Comparison of ENCODE assay signal across 22 cellular contexts in the genomic region with DNA sequence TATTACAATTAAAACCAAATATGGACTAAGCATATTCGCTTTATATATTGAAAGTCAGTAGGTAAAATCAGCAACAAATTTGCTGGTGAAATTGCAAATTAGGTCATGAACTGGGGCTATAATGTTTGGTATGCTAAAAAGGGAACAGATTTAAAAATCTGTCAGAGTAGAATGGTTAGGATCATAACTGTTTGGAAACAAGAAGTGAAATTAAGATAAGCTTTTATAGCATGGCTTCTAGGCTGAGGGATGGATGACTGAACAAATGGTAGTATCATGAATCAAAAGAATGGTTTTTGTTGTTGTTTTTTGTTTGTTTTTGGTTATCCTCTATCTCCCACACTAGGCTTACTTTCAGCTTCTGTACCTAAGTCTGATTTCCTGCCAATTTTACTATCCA.
DNase-seq lines count a peak whose midpoint lies in the region; ATAC-seq and TF ChIP-seq lines count a peak whose summit lies in the region.
"Had no signal": no experiment of that assay in that cellular context is flagged by ENCODE, and none has a peak within 500 bp of the region (broad histone marks: within the 10 kb centered on the region; RNA-seq: fewer than 3 reads in every experiment).

No MANE protein-coding gene starts in this region.

- H3K79me2 ChIP-seq in ACC112 (ENCODE audit: control insufficient read depth, insufficient read depth, low read length, unreplicated experiment): no peaks in the 10 kb centered on the region

- H3K36me3 ChIP-seq in ACC112 (ENCODE audit: insufficient read depth, low read length): no peaks in the 10 kb centered on the region
- H3K36me3 ChIP-seq: ascending aorta had no signal

- H3K4me3 ChIP-seq in ACC112 (ENCODE audit: low read depth, low read length): no peak overlapping the region
- H3K4me3 ChIP-seq: ascending aorta had no signal

- H3K4me1 ChIP-seq in ACC112 (ENCODE audit: control insufficient read depth, insufficient read depth, low read length, unreplicated experiment): no peaks in the 10 kb centered on the region
- H3K4me1 ChIP-seq in foreskin keratinocyte: no peaks in the 10 kb centered on the region
- H3K4me1 ChIP-seq: ascending aorta had no signal

- no peak for TF ChIP-seq CTCF in foreskin keratinocyte (conservative IDR thresholded peaks at IDR 0.05)

- H3K27me3 ChIP-seq in ACC112 (ENCODE audit: insufficient read depth, low read length): no peaks in the 10 kb centered on the region
- H3K27me3 ChIP-seq in foreskin keratinocyte: no peaks in the 10 kb centered on the region
- H3K27me3 ChIP-seq: ascending aorta had no signal

- DNase-seq in OCI-M1 (lab: John Stamatoyannopoulos, UW) (peak; percentile 28), foreskin keratinocyte (no peak), NCI-H82 treated with DMSO at 0.1 percent for 48 hours (lab: John Stamatoyannopoulos, UW; ENCODE audit: unreplicated experiment) (no peak), CD1c-positive myeloid dendritic cell (ENCODE audit: extremely low spot score) (no peak), NCI-H524 treated with DMSO at 0.1 percent for 48 hours (lab: John Stamatoyannopoulos, UW) (no peak)
- DNase-seq: activated CD4-positive, alpha-beta T cell treated with anti-CD3 and anti-CD28 coated beads, Interleukin-2, amount 10 ng/mL, durations not matched to agents 24 days and 14 days; CD4-positive, CD25-positive, alpha-beta regulatory T cell; H7; hippocampal formation; midbrain; NCI-H1105; NCI-H2107; NCI-H526 treated with DMSO at 0.1 percent for 48 hours; right cardiac atrium; SK-N-SH; stimulated activated naive CD8-positive, alpha-beta T cell treated with anti-CD3 and anti-CD28 coated beads, Interleukin-15, amount 100 ng/mL, for 72 hours; T1000 had no signal

- ATAC-seq in GM19395 (IDR thresholded peaks at IDR 0.05; ENCODE audit: unreplicated experiment): peak; percentile 28
- peak; percentile 26 for ATAC-seq in HG03159 (IDR thresholded peaks at IDR 0.05; ENCODE audit: unreplicated experiment)
- ATAC-seq in foreskin keratinocyte: no peak
- ATAC-seq: right cardiac atrium; stimulated activated naive CD8-positive, alpha-beta T cell treated with anti-CD3 and anti-CD28 coated beads, Interleukin-15, amount 100 ng/mL, for 72 hours had no signal

- H3K27ac ChIP-seq in ACC112 (ENCODE audit: low read depth, low read length): no peak overlapping the region
- H3K27ac ChIP-seq in foreskin keratinocyte: no peak overlapping the region
- H3K27ac ChIP-seq: ascending aorta, HL-60 had no signal

- H2AFZ ChIP-seq in ACC112 (ENCODE audit: low read length, unreplicated experiment): peak overlapping the region; percentile 2
